8 cellular contexts compared by ENCODE assay signal in genomic region chr11:61747389-61748285, GRCh38. TPM values are rescaled to one million over a fixed set of nuclear protein-coding genes. Genes with fewer than 3 reads are reported as not detected.
A peak's percentile ranks its signal among the peaks of the same experiment; 100 is the strongest.
DNase-seq lines count a peak whose midpoint lies in the region; ATAC-seq and TF ChIP-seq lines count a peak whose summit lies in the region.

No MANE protein-coding gene starts in this region.

- no peak overlapping the region for H3K27ac ChIP-seq in colonic mucosa

- TF ChIP-seq CTCF in LNCAP (IDR thresholded peaks at IDR 0.05) = peak; percentile 96
- TF ChIP-seq CTCF in colonic mucosa (IDR thresholded peaks at IDR 0.05) = peak; percentile 93

- H3K4me1 ChIP-seq in colonic mucosa = no peaks in the 10 kb centered on the region

- no peaks in the 10 kb centered on the region for H3K9me3 ChIP-seq in colonic mucosa

- H3K27me3 ChIP-seq in colonic mucosa = no peaks in the 10 kb centered on the region

- ATAC-seq in GM18867 (IDR thresholded peaks at IDR 0.05; ENCODE audit: unreplicated experiment) (peak; percentile 65), GM21619 (IDR thresholded peaks at IDR 0.05; ENCODE audit: unreplicated experiment) (no peak)

- H3K4me3 ChIP-seq in colonic mucosa = no peak overlapping the region

- H3K9ac ChIP-seq in colonic mucosa (ENCODE audit: low read depth in 2 of 2, low read length in 2 of 2) = peak overlapping the region in 1 of 2 donors; percentile 21

- intact Hi-C loops in colonic mucosa (cut with DNase I) = no loop called here

- DNase-seq in AG08396 (ENCODE audit: low spot score) (peak; percentile 92), UCSD-AML1 (lab: John Stamatoyannopoulos, UW; ENCODE audit: unreplicated experiment) (peak; percentile 69), colonic mucosa (peak; percentile 86), left kidney (ENCODE audit: low read depth, low spot score) (peak; percentile 86)
- DNase-seq in stimulated activated CD4-positive, alpha-beta T cell treated with anti-CD3 and anti-CD28 coated beads, Interleukin-4, amount 100 ng/mL, for 24 hours = peak; percentile 41

- no peaks in the 10 kb centered on the region for H3K36me3 ChIP-seq in colonic mucosa

RNA-seq across cellular contexts. Expression of gene MYRF, which starts 4.8 kb away (rescaled TPM):
- 10 to 100 TPM in 1 of 2 donors, 1 to 10 TPM in 1; 8.8 to 14.9 TPM for total RNA-seq in colonic mucosa

RNA-seq across cellular contexts. Expression of gene TMEM258, which starts 44.8 kb away (rescaled TPM):
- total RNA-seq in colonic mucosa = 100 to 1,000 TPM; 119 to 149 TPM

RNA-seq across cellular contexts. Expression of gene FEN1, which starts 45.1 kb away (rescaled TPM):
- 10 to 100 TPM; 14.4 to 67.9 TPM for total RNA-seq in colonic mucosa

Comparison
In these comparisons a context has a peak if more than half of its experiments do, and no peak if none do; other contexts are left out.
1. DNase-seq: peak in every context shown above with its lines; median percentile 92 in AG08396; 86 in colonic mucosa; 86 in left kidney; 69 in UCSD-AML1; 41 in stimulated activated CD4-positive, alpha-beta T cell treated with anti-CD3 and anti-CD28 coated beads, Interleukin-4, amount 100 ng/mL, for 24 hours.